In the genomic region with DNA sequence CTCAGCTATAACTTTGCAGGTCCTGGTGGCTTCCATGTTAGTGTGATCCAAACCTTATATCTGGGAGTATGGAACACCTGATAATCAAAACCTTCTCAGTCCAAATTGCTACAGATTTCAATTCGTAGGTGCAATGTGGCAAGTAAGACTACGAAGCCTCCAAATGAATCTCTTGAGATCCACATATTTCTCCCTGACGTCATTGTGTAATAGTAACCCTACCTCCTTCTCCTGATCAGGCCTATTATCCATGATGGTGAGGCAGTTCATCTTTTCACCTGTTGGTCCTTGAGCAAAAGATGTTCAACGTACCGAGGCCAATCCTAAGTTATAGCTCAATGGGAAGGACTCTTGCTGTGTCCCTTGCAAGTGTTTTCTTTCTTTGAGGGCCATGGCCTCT, we compare ENCODE assay signal across 1 cellular context.
TF ChIP-seq lines count a peak whose summit lies in the region.

No MANE protein-coding gene starts in this region.

TF ChIP-seq in HEK293, 187 proteins besides CTCF, POLR2A, EP300 and RAD21:
- TF ChIP-seq, protein P1, sequence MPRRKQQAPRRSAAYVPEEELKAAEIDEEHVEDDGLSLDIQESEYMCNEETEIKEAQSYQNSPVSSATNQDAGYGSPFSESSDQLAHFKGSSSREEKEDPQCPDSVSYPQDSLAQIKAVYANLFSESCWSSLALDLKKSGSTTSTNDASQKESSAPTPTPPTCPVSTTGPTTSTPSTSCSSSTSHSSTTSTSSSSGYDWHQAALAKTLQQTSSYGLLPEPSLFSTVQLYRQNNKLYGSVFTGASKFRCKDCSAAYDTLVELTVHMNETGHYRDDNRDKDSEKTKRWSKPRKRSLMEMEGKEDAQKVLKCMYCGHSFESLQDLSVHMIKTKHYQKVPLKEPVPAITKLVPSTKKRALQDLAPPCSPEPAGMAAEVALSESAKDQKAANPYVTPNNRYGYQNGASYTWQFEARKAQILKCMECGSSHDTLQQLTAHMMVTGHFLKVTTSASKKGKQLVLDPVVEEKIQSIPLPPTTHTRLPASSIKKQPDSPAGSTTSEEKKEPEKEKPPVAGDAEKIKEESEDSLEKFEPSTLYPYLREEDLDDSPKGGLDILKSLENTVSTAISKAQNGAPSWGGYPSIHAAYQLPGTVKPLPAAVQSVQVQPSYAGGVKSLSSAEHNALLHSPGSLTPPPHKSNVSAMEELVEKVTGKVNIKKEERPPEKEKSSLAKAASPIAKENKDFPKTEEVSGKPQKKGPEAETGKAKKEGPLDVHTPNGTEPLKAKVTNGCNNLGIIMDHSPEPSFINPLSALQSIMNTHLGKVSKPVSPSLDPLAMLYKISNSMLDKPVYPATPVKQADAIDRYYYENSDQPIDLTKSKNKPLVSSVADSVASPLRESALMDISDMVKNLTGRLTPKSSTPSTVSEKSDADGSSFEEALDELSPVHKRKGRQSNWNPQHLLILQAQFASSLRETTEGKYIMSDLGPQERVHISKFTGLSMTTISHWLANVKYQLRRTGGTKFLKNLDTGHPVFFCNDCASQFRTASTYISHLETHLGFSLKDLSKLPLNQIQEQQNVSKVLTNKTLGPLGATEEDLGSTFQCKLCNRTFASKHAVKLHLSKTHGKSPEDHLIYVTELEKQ (tag by site-specific recombination; IDR thresholded peaks at IDR 0.05; ENCODE audit: borderline replicate concordance) = no peak
- TF ChIP-seq, protein P2, sequence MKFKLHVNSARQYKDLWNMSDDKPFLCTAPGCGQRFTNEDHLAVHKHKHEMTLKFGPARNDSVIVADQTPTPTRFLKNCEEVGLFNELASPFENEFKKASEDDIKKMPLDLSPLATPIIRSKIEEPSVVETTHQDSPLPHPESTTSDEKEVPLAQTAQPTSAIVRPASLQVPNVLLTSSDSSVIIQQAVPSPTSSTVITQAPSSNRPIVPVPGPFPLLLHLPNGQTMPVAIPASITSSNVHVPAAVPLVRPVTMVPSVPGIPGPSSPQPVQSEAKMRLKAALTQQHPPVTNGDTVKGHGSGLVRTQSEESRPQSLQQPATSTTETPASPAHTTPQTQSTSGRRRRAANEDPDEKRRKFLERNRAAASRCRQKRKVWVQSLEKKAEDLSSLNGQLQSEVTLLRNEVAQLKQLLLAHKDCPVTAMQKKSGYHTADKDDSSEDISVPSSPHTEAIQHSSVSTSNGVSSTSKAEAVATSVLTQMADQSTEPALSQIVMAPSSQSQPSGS (tag by site-specific recombination; IDR thresholded peaks at IDR 0.05; ENCODE audit: low read depth) = peak; percentile 58; the same call in 1 of the 2 replicates
